In the genomic region with DNA sequence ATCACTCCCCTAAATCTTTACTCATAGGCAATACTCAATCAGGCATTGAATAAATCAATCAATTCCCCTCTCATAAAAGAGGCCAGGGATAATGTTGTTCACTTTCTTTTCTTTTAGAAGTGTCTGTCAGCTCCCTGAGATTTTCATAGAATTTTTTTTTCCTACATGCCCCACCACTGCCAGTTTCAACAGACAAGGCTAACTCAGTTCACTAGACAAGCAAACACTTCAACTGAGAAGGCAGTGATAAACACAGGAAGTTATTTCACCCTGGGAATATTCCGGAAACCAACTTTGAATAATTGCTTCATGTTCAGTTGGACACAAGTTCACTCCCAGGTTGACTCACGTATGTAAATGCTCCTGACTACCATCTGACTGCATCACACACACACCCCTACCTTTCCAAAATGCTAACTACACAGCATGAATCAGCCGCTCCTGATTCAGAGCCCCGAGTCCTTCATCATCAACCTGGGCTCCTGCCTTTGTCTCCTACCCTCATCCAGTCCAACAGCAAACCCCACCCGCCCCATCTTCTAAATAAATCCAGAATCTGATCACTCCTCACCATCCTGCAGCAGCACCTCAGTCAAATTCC, we compare ENCODE assay signal across 8 cellular contexts.
DNase-seq lines count a peak whose midpoint lies in the region; ATAC-seq lines count a peak whose summit lies in the region.

No MANE protein-coding gene starts in this region.

- WGBS in aorta, 2 donors = 16 to 21% methylated on average over 5 of the region's 5 CpGs

- no peak overlapping the region for H3K4me3 Mint-ChIP-seq in activated naive CD8-positive, alpha-beta T cell treated with anti-CD3 and anti-CD28 coated beads, Interleukin-2, amount 50 U/mL, for 24 hours

- DNase-seq in activated CD4-positive, CD25-positive, alpha-beta regulatory T cell treated with anti-CD3 and anti-CD28 coated beads, Interleukin-2, amount 50 U/mL, for 72 hours = no peak
- DNase-seq in H4 (ENCODE audit: low spot score) (peak; percentile 96), Karpas-422 (peak; percentile 86), kidney tubule cell (ENCODE audit: low spot score) (peak; percentile 99), aorta (no peak), HAP-1 (ENCODE audit: low spot score in 2 of 2) (no peak)
- DNase-seq in activated naive CD8-positive, alpha-beta T cell treated with anti-CD3 and anti-CD28 coated beads, Interleukin-2, amount 50 U/mL, for 24 hours = no peak

- no peaks in the 10 kb centered on the region for H3K9me3 Mint-ChIP-seq in activated naive CD8-positive, alpha-beta T cell treated with anti-CD3 and anti-CD28 coated beads, Interleukin-2, amount 50 U/mL, for 24 hours

- H3K4me1 Mint-ChIP-seq in activated naive CD8-positive, alpha-beta T cell treated with anti-CD3 and anti-CD28 coated beads, Interleukin-2, amount 50 U/mL, for 24 hours = peaks cover 59% of the 10 kb centered on the region

- peak overlapping the region; percentile 33 for H3K4me2 ChIP-seq in Karpas-422 (ENCODE audit: low read depth, low read length, poor library complexity, severe bottlenecking)

- 0 out of 2 replicates have a peak overlapping the region, but pooled peaks have one; percentile 24 for H3K9ac ChIP-seq in Karpas-422 (ENCODE audit: low read length)

- H3K27me3 ChIP-seq in Karpas-422 (ENCODE audit: low read length) (no peaks in the 10 kb centered on the region), aorta (ENCODE audit: control insufficient read depth in 1 of 2, insufficient read depth in 2 of 2, low read length in 1 of 2) (no peaks in the 10 kb centered on the region), HAP-1 (ENCODE audit: low read depth) (no peaks in the 10 kb centered on the region)

- H3K27ac Mint-ChIP-seq in activated naive CD8-positive, alpha-beta T cell treated with anti-CD3 and anti-CD28 coated beads, Interleukin-2, amount 50 U/mL, for 24 hours = peak overlapping the region; percentile 64

- in situ Hi-C loops in HAP-1 (cut with MboI; ENCODE audit: low sequenced_read_pairs) = no loop called here

- H3K36me3 Mint-ChIP-seq in activated naive CD8-positive, alpha-beta T cell treated with anti-CD3 and anti-CD28 coated beads, Interleukin-2, amount 50 U/mL, for 24 hours (ENCODE audit: low read depth) = no peaks in the 10 kb centered on the region

- H3K9me2 ChIP-seq in Karpas-422 (replicated peaks; ENCODE audit: insufficient read depth, low read length) = no peaks in the 10 kb centered on the region

- H3K27ac ChIP-seq in Karpas-422 (ENCODE audit: low read length) = peak overlapping the region; percentile 41
- H3K27ac ChIP-seq in aorta (ENCODE audit: low read depth in 1 of 2, low read length in 2 of 2) = no peak overlapping the region

- no peak overlapping the region for H2AFZ ChIP-seq in Karpas-422 (ENCODE audit: low read length)

- H3K79me2 ChIP-seq in Karpas-422 (ENCODE audit: low read length) = no peaks in the 10 kb centered on the region

- intact Hi-C loops in aorta (cut with DNase I) = no loop called here

- no peaks in the 10 kb centered on the region for H3K27me3 Mint-ChIP-seq in activated naive CD8-positive, alpha-beta T cell treated with anti-CD3 and anti-CD28 coated beads, Interleukin-2, amount 50 U/mL, for 24 hours

- H3K36me3 ChIP-seq in Karpas-422 (ENCODE audit: insufficient read depth, low read length) (no peaks in the 10 kb centered on the region), aorta (ENCODE audit: control insufficient read depth in 1 of 2, insufficient read depth in 2 of 2, low read length in 1 of 2) (no peaks in the 10 kb centered on the region), HAP-1 (replicated peaks) (no peaks in the 10 kb centered on the region)

- no peak overlapping the region for H3K4me3 ChIP-seq in Karpas-422 (ENCODE audit: low read length)
- no peak overlapping the region for H3K4me3 ChIP-seq in aorta (ENCODE audit: low read length in 2 of 2)
- no peak overlapping the region for H3K4me3 ChIP-seq in HAP-1

- no peaks in the 10 kb centered on the region for H3K9me3 ChIP-seq in Karpas-422 (ENCODE audit: low read length)
- no peaks in the 10 kb centered on the region for H3K9me3 ChIP-seq in aorta (ENCODE audit: control insufficient read depth, low read length)
- no peaks in the 10 kb centered on the region for H3K9me3 ChIP-seq in HAP-1

- no peaks in the 10 kb centered on the region for H4K20me1 ChIP-seq in Karpas-422 (ENCODE audit: insufficient read depth, low read depth, low read length)

- peak; percentile 88 to 95 for ATAC-seq in activated CD4-positive, CD25-positive, alpha-beta regulatory T cell treated with anti-CD3 and anti-CD28 coated beads, Interleukin-2, amount 50 U/mL, for 24 hours
- ATAC-seq in activated naive CD8-positive, alpha-beta T cell treated with anti-CD3 and anti-CD28 coated beads, Interleukin-2, amount 50 U/mL, for 24 hours = peak; percentile 95
- peak; percentile 69 for ATAC-seq in aorta (ENCODE audit: low FRiP score)

- H3K4me1 ChIP-seq in Karpas-422 (ENCODE audit: low read length) (peaks cover 38% of the 10 kb centered on the region), aorta (ENCODE audit: control insufficient read depth in 1 of 2, insufficient read depth in 2 of 2, low read length in 2 of 2) (peaks cover 0 to 7% of the 10 kb centered on the region in 2 donors), HAP-1 (no peaks in the 10 kb centered on the region)

Comparison
In these comparisons a context has a peak if more than half of its experiments do, and no peak if none do; other contexts are left out.
1. DNase-seq: peak in H4 (single experiment), Karpas-422 (single experiment) and kidney tubule cell (single experiment); none in activated CD4-positive, CD25-positive, alpha-beta regulatory T cell treated with anti-CD3 and anti-CD28 coated beads, Interleukin-2, amount 50 U/mL, for 72 hours (single experiment), activated naive CD8-positive, alpha-beta T cell treated with anti-CD3 and anti-CD28 coated beads, Interleukin-2, amount 50 U/mL, for 24 hours (single experiment), aorta (0 of 2) and HAP-1 (0 of 2).
2. Peak in every context shown above with its lines, with median percentiles within 50 percentile points of each other: ATAC-seq.